ENCODE assay signal across 23 cellular contexts in the genomic region with DNA sequence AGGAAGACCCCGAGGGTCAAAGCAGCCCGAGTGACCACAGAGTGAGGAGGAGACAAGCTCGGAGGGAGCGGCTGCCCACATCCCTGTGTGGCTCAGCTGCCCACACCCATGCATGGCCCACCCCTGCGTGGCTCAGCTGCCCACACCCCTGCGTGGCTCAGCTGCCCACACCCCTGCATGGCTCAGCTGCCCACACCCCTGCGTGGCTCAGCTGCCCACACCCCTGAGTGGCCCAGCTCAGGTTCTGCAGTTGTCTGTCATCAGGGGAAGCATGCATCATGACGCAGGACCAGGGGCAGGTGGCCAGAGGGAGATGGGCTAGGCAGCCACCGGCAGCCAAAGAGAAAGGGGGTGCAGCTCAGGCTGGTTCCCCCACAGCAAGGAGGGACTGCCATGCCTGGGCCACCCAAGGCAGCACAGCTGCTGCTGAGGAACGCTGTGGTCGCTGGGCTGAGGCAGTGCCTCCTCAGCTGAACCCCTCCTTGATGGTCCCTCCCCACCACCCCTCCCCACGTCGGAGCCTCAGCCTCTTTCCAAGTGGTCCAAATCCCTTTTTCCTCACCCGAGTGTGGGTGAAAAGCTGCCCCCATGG. TPM values are rescaled to one million over a fixed set of nuclear protein-coding genes. Genes with fewer than 3 reads are reported as not detected.
DNase-seq lines count a peak whose midpoint lies in the region; ATAC-seq lines count a peak whose summit lies in the region.
"Had no signal": no experiment of that assay in that cellular context is flagged by ENCODE, and none has a peak within 500 bp of the region (broad histone marks: within the 10 kb centered on the region; RNA-seq: fewer than 3 reads in every experiment).

No MANE protein-coding gene starts in this region.

- POLR2A ChIA-PET in activated CD4-positive, alpha-beta T cell treated with anti-CD3 and anti-CD28 coated beads, Interleukin-2, amount 10 ng/mL, durations not matched to agents 7 days and 5 days (lab: Charles Lee): no interaction called here

- H3K9me3 Mint-ChIP-seq in activated CD4-positive, alpha-beta T cell treated with anti-CD3 and anti-CD28 coated beads, Interleukin-2, amount 10 ng/mL, durations not matched to agents 7 days and 5 days: no peaks in the 10 kb centered on the region
- H3K9me3 Mint-ChIP-seq: CD4-positive, CD25-positive, alpha-beta regulatory T cell; CD8-positive, alpha-beta T cell; HFFc6 had no signal

- H3K27me3 ChIP-seq in BLaER1 treated with 17β-estradiol and CSF1 and Interleukin-3, amounts not matched to agents 10 nM and 100 nM: peaks cover 0 to 15% (median 0%) of the 10 kb centered on the region in 11 experiments; a peak in 6 of 22 replicates
- H3K27me3 ChIP-seq: BE2C had no signal

- DNase-seq in myocyte (ENCODE audit: low read depth): peak; percentile 91
- peak; percentile 10 for DNase-seq in retina
- no peak for DNase-seq in foreskin melanocyte
- no peak for DNase-seq in activated CD8-positive, alpha-beta memory T cell treated with anti-CD3 and anti-CD28 coated beads, Interleukin-2, amount 50 U/mL, for 4 hours
- DNase-seq in activated CD4-positive, alpha-beta T cell treated with anti-CD3 and anti-CD28 coated beads, Interleukin-2, amount 10 ng/mL, durations not matched to agents 7 days and 5 days: no peak
- DNase-seq: 8988T; ACHN; AML-193; BE2C; Caco-2; CD4-positive, CD25-positive, alpha-beta regulatory T cell; CD8-positive, alpha-beta T cell; DMS153; DND-41; GOT3; H7; HCEC 1CT; HFFc6 had no signal

- H3K4me3 ChIP-seq in BLaER1 treated with 17β-estradiol and CSF1 and Interleukin-3, amounts not matched to agents 10 nM and 100 nM: peak overlapping the region in 1 of 10 experiments; percentile 19; a peak in 2 of 20 replicates
- H3K4me3 ChIP-seq: A549 had no signal

- H3K9me3 ChIP-seq in BLaER1 treated with 17β-estradiol and CSF1 and Interleukin-3, amounts not matched to agents 10 nM and 100 nM (replicated peaks in 1 of 11): no peaks in the 10 kb centered on the region
- H3K9me3 ChIP-seq: A549, BE2C, Caco-2 had no signal

- no peak overlapping the region for H3K27ac Mint-ChIP-seq in activated CD4-positive, alpha-beta T cell treated with anti-CD3 and anti-CD28 coated beads, Interleukin-2, amount 10 ng/mL, durations not matched to agents 7 days and 5 days
- H3K27ac Mint-ChIP-seq: CD8-positive, alpha-beta T cell; HFFc6 had no signal

- CTCF ChIA-PET in activated CD4-positive, alpha-beta T cell treated with anti-CD3 and anti-CD28 coated beads, Interleukin-2, amount 10 ng/mL, durations not matched to agents 7 days and 5 days (lab: Charles Lee): interaction anchor here (1.8 kb wide), 1 partner anchor 13 kb away, joined by 4 read pairs; no protein-coding TSS in a partner anchor

- ATAC-seq in HG03439 (IDR thresholded peaks at IDR 0.05; ENCODE audit: unreplicated experiment): no peak
- ATAC-seq: A549; CD8-positive, alpha-beta T cell had no signal

- H3K27me3 Mint-ChIP-seq in activated CD4-positive, alpha-beta T cell treated with anti-CD3 and anti-CD28 coated beads, Interleukin-2, amount 10 ng/mL, durations not matched to agents 7 days and 5 days: no peaks in the 10 kb centered on the region
- H3K27me3 Mint-ChIP-seq: CD4-positive, CD25-positive, alpha-beta regulatory T cell had no signal

- H3K4me1 Mint-ChIP-seq in activated CD4-positive, alpha-beta T cell treated with anti-CD3 and anti-CD28 coated beads, Interleukin-2, amount 10 ng/mL, durations not matched to agents 7 days and 5 days: no peaks in the 10 kb centered on the region

- no peak overlapping the region for H3K4me3 Mint-ChIP-seq in activated CD4-positive, alpha-beta T cell treated with anti-CD3 and anti-CD28 coated beads, Interleukin-2, amount 10 ng/mL, durations not matched to agents 7 days and 5 days
- H3K4me3 Mint-ChIP-seq: CD4-positive, CD25-positive, alpha-beta regulatory T cell; CD8-positive, alpha-beta T cell; HFFc6 had no signal

- peaks cover 21% of the 10 kb centered on the region for H3K36me3 Mint-ChIP-seq in activated CD4-positive, alpha-beta T cell treated with anti-CD3 and anti-CD28 coated beads, Interleukin-2, amount 10 ng/mL, durations not matched to agents 7 days and 5 days (ENCODE audit: low read depth)

- H3K4me2 ChIP-seq in BLaER1 treated with 17β-estradiol and CSF1 and Interleukin-3, amounts not matched to agents 10 nM and 100 nM: peak overlapping the region; percentile 38 to 94 (median 80); a peak in 21 of 22 replicates
- H3K4me2 ChIP-seq: A549 had no signal

- H3K36me3 ChIP-seq in BLaER1 treated with 17β-estradiol and CSF1 and Interleukin-3, amounts not matched to agents 10 nM and 100 nM: peaks cover 45 to 77% (median 48%) of the 10 kb centered on the region in 11 experiments

- peak overlapping the region in 2 of 11 experiments; percentile 10 to 26; a peak in 2 of 22 replicates for H3K27ac ChIP-seq in BLaER1 treated with 17β-estradiol and CSF1 and Interleukin-3, amounts not matched to agents 10 nM and 100 nM
- H3K27ac ChIP-seq in cingulate gyrus (ENCODE audit: low read depth, low read length): peak overlapping the region; percentile 10
- H3K27ac ChIP-seq: A549, C4-2B had no signal

- H3K4me1 ChIP-seq in BLaER1 treated with 17β-estradiol and CSF1 and Interleukin-3, amounts not matched to agents 10 nM and 100 nM: peaks cover 17 to 79% (median 52%) of the 10 kb centered on the region in 10 experiments
- H3K4me1 ChIP-seq: A549, Caco-2 had no signal

- peak overlapping the region in 4 of 11 experiments; percentile 4 to 58 (median 56); a peak in 8 of 22 replicates for H3K9ac ChIP-seq in BLaER1 treated with 17β-estradiol and CSF1 and Interleukin-3, amounts not matched to agents 10 nM and 100 nM

- H4K20me1 ChIP-seq in BLaER1 treated with 17β-estradiol and CSF1 and Interleukin-3, amounts not matched to agents 10 nM and 100 nM: peaks cover 52 to 98% (median 85%) of the 10 kb centered on the region in 11 experiments; a peak in 21 of 22 replicates

RNA-seq across cellular contexts. Expression of a gene that starts 33.3 kb away (rescaled TPM):
- 33.2 and 40.9 TPM in 2 replicates for total RNA-seq in myocyte
- 14.7 TPM for polyA plus RNA-seq in myocyte (2012)
- total RNA-seq in activated CD4-positive, alpha-beta T cell treated with anti-CD3 and anti-CD28 coated beads, Interleukin-2, amount 10 ng/mL, durations not matched to agents 7 days and 5 days: 10 to 100 TPM; 18.3 to 21.4 TPM

RNA-seq across cellular contexts. Expression of a gene that starts 33.9 kb away (rescaled TPM):
- total RNA-seq in myocyte: 117 and 167 TPM in 2 replicates
- 35.8 TPM for polyA plus RNA-seq in myocyte (2012)
- total RNA-seq in activated CD4-positive, alpha-beta T cell treated with anti-CD3 and anti-CD28 coated beads, Interleukin-2, amount 10 ng/mL, durations not matched to agents 7 days and 5 days: 10 to 100 TPM; 43.7 to 43.9 TPM

RNA-seq across cellular contexts. Expression of a gene that starts 45.8 kb away (rescaled TPM):
- 32.5 and 42.7 TPM in 2 replicates for total RNA-seq in myocyte
- polyA plus RNA-seq in myocyte (2012): 12.0 TPM
- total RNA-seq in activated CD4-positive, alpha-beta T cell treated with anti-CD3 and anti-CD28 coated beads, Interleukin-2, amount 10 ng/mL, durations not matched to agents 7 days and 5 days: 1 to 10 TPM; 1.5 TPM

Comparison
In these comparisons a context has a peak if more than half of its experiments do, and no peak if none do; other contexts are left out.
1. DNase-seq: peak in myocyte (single experiment) and retina (single experiment); none in foreskin melanocyte (single experiment), activated CD8-positive, alpha-beta memory T cell treated with anti-CD3 and anti-CD28 coated beads, Interleukin-2, amount 50 U/mL, for 4 hours (single experiment) and activated CD4-positive, alpha-beta T cell treated with anti-CD3 and anti-CD28 coated beads, Interleukin-2, amount 10 ng/mL, durations not matched to agents 7 days and 5 days (single experiment).
2. RNA of a gene that starts 45.8 kb away (total RNA-seq): 32.5 to 42.7 TPM in myocyte; 1.5 TPM in activated CD4-positive, alpha-beta T cell treated with anti-CD3 and anti-CD28 coated beads, Interleukin-2, amount 10 ng/mL, durations not matched to agents 7 days and 5 days; every median in the first group is over 10 times any median in the second.